Comparison of ENCODE assay signal across 8 cellular contexts in genomic region chr10:100267237-100268104, GRCh38. TPM values are rescaled to one million over a fixed set of nuclear protein-coding genes. Genes with fewer than 3 reads are reported as not detected.
A peak's percentile ranks its signal among the peaks of the same experiment; 100 is the strongest.
DNase-seq lines count a peak whose midpoint lies in the region; ATAC-seq and TF ChIP-seq lines count a peak whose summit lies in the region.

Gene CWF19L1 (minus strand): TSS chr10:100267638. CDS start chr10:100267593, 45 bp downstream.

- H3K4me1 ChIP-seq in left ventricle myocardium inferior (peaks cover 33% of the 10 kb centered on the region), upper lobe of right lung (peaks cover 17% of the 10 kb centered on the region)

- TF ChIP-seq CTCF in left ventricle myocardium inferior (IDR thresholded peaks at IDR 0.05; ENCODE audit: borderline replicate concordance) (no peak), progenitor cell of endocrine pancreas (IDR thresholded peaks at IDR 0.05; ENCODE audit: unreplicated experiment) (no peak), upper lobe of right lung (IDR thresholded peaks at IDR 0.05) (no peak)

- H3K27ac Mint-ChIP-seq in T-helper 17 cell: peak within 1 kb of the TSS; percentile 99
- peak within 1 kb of the TSS; percentile 100 for H3K27ac Mint-ChIP-seq in progenitor cell of endocrine pancreas

- ATAC-seq in HG02588 (IDR thresholded peaks at IDR 0.05; ENCODE audit: unreplicated experiment): peak; percentile 83
- peak; percentile 91 for ATAC-seq in T-helper 17 cell
- ATAC-seq in upper lobe of right lung: peak; percentile 98

- H3K36me3 ChIP-seq in left ventricle myocardium inferior (no peaks in the 10 kb centered on the region), upper lobe of right lung (no peaks in the 10 kb centered on the region)

- H3K27me3 Mint-ChIP-seq in T-helper 17 cell (no peaks in the 10 kb centered on the region), progenitor cell of endocrine pancreas (no peaks in the 10 kb centered on the region)

- H3K4me3 ChIP-seq in left ventricle myocardium inferior: peak within 1 kb of the TSS; percentile 96
- H3K4me3 ChIP-seq in upper lobe of right lung: peak within 1 kb of the TSS; percentile 81

- H3K9me3 ChIP-seq in T-helper 17 cell (ENCODE audit: control insufficient read depth, low read length, poor library complexity, severe bottlenecking): no peaks in the 10 kb centered on the region
- H3K9me3 ChIP-seq in left ventricle myocardium inferior (replicated peaks): no peaks in the 10 kb centered on the region
- no peaks in the 10 kb centered on the region for H3K9me3 ChIP-seq in upper lobe of right lung

- H3K27me3 ChIP-seq in left ventricle myocardium inferior (ENCODE audit: low read depth): no peaks in the 10 kb centered on the region
- H3K27me3 ChIP-seq in upper lobe of right lung: no peaks in the 10 kb centered on the region

- H3K4me1 Mint-ChIP-seq in T-helper 17 cell: peaks cover 22% of the 10 kb centered on the region
- H3K4me1 Mint-ChIP-seq in progenitor cell of endocrine pancreas (ENCODE audit: low read depth): peaks cover 6% of the 10 kb centered on the region

- peaks cover 4% of the 10 kb centered on the region for H3K9me3 Mint-ChIP-seq in progenitor cell of endocrine pancreas (ENCODE audit: low read depth)

- H3K27ac ChIP-seq in left ventricle myocardium inferior (replicated peaks) (peak within 1 kb of the TSS; percentile 76), upper lobe of right lung (peak within 1 kb of the TSS; percentile 81)

- peak; percentile 53 for DNase-seq in GF-D8 (lab: John Stamatoyannopoulos, UW)
- DNase-seq in NCI-H1436 (lab: John Stamatoyannopoulos, UW): peak; percentile 61
- DNase-seq in T-helper 17 cell: peak; percentile 55 to 61 (median 58)
- peak; percentile 76 for DNase-seq in amniotic stem cell (lab: John Stamatoyannopoulos, UW)
- DNase-seq in left ventricle myocardium inferior: peak; percentile 88
- DNase-seq in progenitor cell of endocrine pancreas (ENCODE audit: low spot score, unreplicated experiment): peak; percentile 49
- DNase-seq in upper lobe of right lung: peak; percentile 92

- peak within 1 kb of the TSS; percentile 100 for H3K4me3 Mint-ChIP-seq in T-helper 17 cell
- peak within 1 kb of the TSS; percentile 99 for H3K4me3 Mint-ChIP-seq in progenitor cell of endocrine pancreas (ENCODE audit: low read depth)

- peaks cover 3% of the 10 kb centered on the region for H3K36me3 Mint-ChIP-seq in T-helper 17 cell (ENCODE audit: low read depth)
- H3K36me3 Mint-ChIP-seq in progenitor cell of endocrine pancreas (ENCODE audit: insufficient read depth): peaks cover 2% of the 10 kb centered on the region

- intact Hi-C loops in left ventricle myocardium inferior (cut with micrococcal nuclease) (no loop called here), upper lobe of right lung (cut with DNase I) (no loop called here)

RNA-seq across cellular contexts. Expression of gene CWF19L1, which starts in this region (rescaled TPM):
- total RNA-seq in T-helper 17 cell (10 to 100 TPM; 41.4 to 52.1 TPM), left ventricle myocardium inferior (12.6 TPM), progenitor cell of endocrine pancreas (23.3 and 23.8 TPM in 2 replicates), upper lobe of right lung (16.8 TPM)

Comparison
In these comparisons a context has a peak if more than half of its experiments do, and no peak if none do; other contexts are left out.
1. Peak in every context shown above with its lines: DNase-seq, ATAC-seq, H3K4me3 ChIP-seq and H3K27ac ChIP-seq.